In genomic region chr5:7245401-7245800, GRCh38 we compare ENCODE assay signal across 20 cellular contexts.
"Had no signal": no experiment of that assay in that cellular context is flagged by ENCODE, and none has a peak within 500 bp of the region (broad histone marks: within the 10 kb centered on the region; RNA-seq: fewer than 3 reads in every experiment).

No MANE protein-coding gene starts in this region.

- H3K36me3 ChIP-seq: lower lobe of right lung, prostate gland, right atrium auricular region, sigmoid colon, tibial artery had no signal

- H3K4me1 ChIP-seq: lower lobe of right lung, parathyroid adenoma, prostate gland, right atrium auricular region, sigmoid colon, testis, tibial artery had no signal

- H3K27me3 Mint-ChIP-seq: stimulated activated memory B cell treated with anti-CD40 and anti-IgM and Interleukin-4, amounts not matched to agents 10 μg/mL and 1 μg/mL and 100 μg/mL, for 72 hours had no signal

- H3K4me3 Mint-ChIP-seq: immature natural killer cell; naive thymus-derived CD8-positive, alpha-beta T cell; neural crest cell; stimulated activated memory B cell treated with anti-CD40 and anti-IgM and Interleukin-4, amounts not matched to agents 10 μg/mL and 1 μg/mL and 100 μg/mL, for 72 hours had no signal

- H3K36me3 Mint-ChIP-seq: immature natural killer cell; naive thymus-derived CD8-positive, alpha-beta T cell; stimulated activated memory B cell treated with anti-CD40 and anti-IgM and Interleukin-4, amounts not matched to agents 10 μg/mL and 1 μg/mL and 100 μg/mL, for 72 hours; type B pancreatic cell had no signal

- H3K9me3 Mint-ChIP-seq: neural crest cell; stimulated activated memory B cell treated with anti-CD40 and anti-IgM and Interleukin-4, amounts not matched to agents 10 μg/mL and 1 μg/mL and 100 μg/mL, for 72 hours; type B pancreatic cell had no signal

- H3K4me1 Mint-ChIP-seq: immature natural killer cell; naive thymus-derived CD8-positive, alpha-beta T cell; stimulated activated memory B cell treated with anti-CD40 and anti-IgM and Interleukin-4, amounts not matched to agents 10 μg/mL and 1 μg/mL and 100 μg/mL, for 72 hours had no signal

- DNase-seq: dorsolateral prefrontal cortex; effector CD4-positive, alpha-beta T cell; immature natural killer cell; kidney glomerular epithelial cell; left colon; left ventricle myocardium superior; lower lobe of right lung; naive thymus-derived CD8-positive, alpha-beta T cell; sigmoid colon; stimulated activated CD4-positive, alpha-beta T cell treated with anti-CD3 and anti-CD28 coated beads, Interleukin-4, amount 100 ng/mL, for 4 hours; stimulated activated naive CD8-positive, alpha-beta T cell treated with anti-CD3 and anti-CD28 coated beads, Interleukin-15, Interleukin-2, amounts not matched to agents 100 U/mL and 50 U/mL, for 24 hours; substantia nigra; testis; tibial artery had no signal

- H3K4me3 ChIP-seq: dorsolateral prefrontal cortex, lower lobe of right lung, prostate gland, right atrium auricular region, sigmoid colon, testis, tibial artery had no signal

- H3K27ac ChIP-seq: dorsolateral prefrontal cortex, lower lobe of right lung, parathyroid adenoma, prostate gland, right atrium auricular region, sigmoid colon, testis, tibial artery had no signal

- ATAC-seq: left colon; left ventricle myocardium superior; lower lobe of right lung; naive thymus-derived CD8-positive, alpha-beta T cell; stimulated activated memory B cell treated with anti-CD40 and anti-IgM and Interleukin-4, amounts not matched to agents 10 μg/mL and 1 μg/mL and 100 μg/mL, for 72 hours; stimulated activated naive CD8-positive, alpha-beta T cell treated with anti-CD3 and anti-CD28 coated beads, Interleukin-15, Interleukin-2, amounts not matched to agents 100 U/mL and 50 U/mL, for 24 hours had no signal

- H3K9me3 ChIP-seq: lower lobe of right lung, prostate gland, right atrium auricular region, sigmoid colon, testis, tibial artery had no signal

- H3K27ac Mint-ChIP-seq: immature natural killer cell; naive thymus-derived CD8-positive, alpha-beta T cell; stimulated activated memory B cell treated with anti-CD40 and anti-IgM and Interleukin-4, amounts not matched to agents 10 μg/mL and 1 μg/mL and 100 μg/mL, for 72 hours; type B pancreatic cell had no signal
